8 cellular contexts compared by ENCODE assay signal in genomic region chr7:112414855-112415490, GRCh38. TPM values are rescaled to one million over a fixed set of nuclear protein-coding genes. Genes with fewer than 3 reads are reported as not detected.
DNase-seq lines count a peak whose midpoint lies in the region; ATAC-seq, FAIRE-seq and TF ChIP-seq lines count a peak whose summit lies in the region.

No MANE protein-coding gene starts in this region.

- H3K9me3 ChIP-seq in hepatocyte (ENCODE audit: low read depth): no peaks in the 10 kb centered on the region
- no peaks in the 10 kb centered on the region for H3K9me3 ChIP-seq in upper lobe of right lung

- H4K20me1 ChIP-seq in hepatocyte (ENCODE audit: insufficient read depth, poor library complexity, severe bottlenecking): no peaks in the 10 kb centered on the region

- no peak overlapping the region for H3K4me3 Mint-ChIP-seq in activated CD4-positive, alpha-beta T cell treated with anti-CD3 and anti-CD28 coated beads, Interleukin-2, amount 10 ng/mL, durations not matched to agents 24 days and 14 days
- no peak overlapping the region for H3K4me3 Mint-ChIP-seq in activated T-helper 2 cell treated with anti-CD3 and anti-CD28 coated beads, Interferon-gamma antibody, Interleukin-2, Interleukin-4, amounts not matched to agents 10 μg/mL and 5 μg/mL and 100 μg/mL, durations not matched to agents 14 hours and 24 hours and 36 hours (ENCODE audit: low read depth)

- DNase-seq in A172 (ENCODE audit: low spot score): peak; percentile 60
- DNase-seq in NCI-H1105 treated with DMSO at 0.1 percent for 48 hours (lab: John Stamatoyannopoulos, UW): peak; percentile 65
- DNase-seq in hepatocyte (ENCODE audit: low spot score): peak; percentile 65
- no peak for DNase-seq in upper lobe of right lung
- DNase-seq in activated CD4-positive, alpha-beta T cell treated with anti-CD3 and anti-CD28 coated beads, Interleukin-2, amount 10 ng/mL, durations not matched to agents 24 days and 14 days: no peak
- DNase-seq in activated T-helper 2 cell treated with anti-CD3 and anti-CD28 coated beads, Interferon-gamma antibody, Interleukin-2, Interleukin-4, amounts not matched to agents 10 μg/mL and 5 μg/mL and 100 μg/mL, durations not matched to agents 14 hours and 24 hours and 36 hours (ENCODE audit: low spot score): no peak

- no peak overlapping the region for H2AFZ ChIP-seq in hepatocyte

- H3K27ac Mint-ChIP-seq in activated CD4-positive, alpha-beta T cell treated with anti-CD3 and anti-CD28 coated beads, Interleukin-2, amount 10 ng/mL, durations not matched to agents 24 days and 14 days: no peak overlapping the region
- H3K27ac Mint-ChIP-seq in activated T-helper 2 cell treated with anti-CD3 and anti-CD28 coated beads, Interferon-gamma antibody, Interleukin-2, Interleukin-4, amounts not matched to agents 10 μg/mL and 5 μg/mL and 100 μg/mL, durations not matched to agents 14 hours and 24 hours and 36 hours: no peak overlapping the region

- WGBS in hepatocyte (ENCODE audit: low lambda C conversion rate, missing lambda C conversion rate): 7% methylated on average over 3 of the region's 3 CpGs

- no peaks in the 10 kb centered on the region for H3K27me3 ChIP-seq in hepatocyte
- H3K27me3 ChIP-seq in upper lobe of right lung: no peaks in the 10 kb centered on the region

- ATAC-seq in upper lobe of right lung: peak; percentile 81

- H3K4me1 Mint-ChIP-seq in activated CD4-positive, alpha-beta T cell treated with anti-CD3 and anti-CD28 coated beads, Interleukin-2, amount 10 ng/mL, durations not matched to agents 24 days and 14 days: peaks cover 5% of the 10 kb centered on the region
- peaks cover 1% of the 10 kb centered on the region for H3K4me1 Mint-ChIP-seq in activated T-helper 2 cell treated with anti-CD3 and anti-CD28 coated beads, Interferon-gamma antibody, Interleukin-2, Interleukin-4, amounts not matched to agents 10 μg/mL and 5 μg/mL and 100 μg/mL, durations not matched to agents 14 hours and 24 hours and 36 hours (ENCODE audit: low read depth)

- H3K36me3 Mint-ChIP-seq in activated CD4-positive, alpha-beta T cell treated with anti-CD3 and anti-CD28 coated beads, Interleukin-2, amount 10 ng/mL, durations not matched to agents 24 days and 14 days (ENCODE audit: low read depth): no peaks in the 10 kb centered on the region
- no peaks in the 10 kb centered on the region for H3K36me3 Mint-ChIP-seq in activated T-helper 2 cell treated with anti-CD3 and anti-CD28 coated beads, Interferon-gamma antibody, Interleukin-2, Interleukin-4, amounts not matched to agents 10 μg/mL and 5 μg/mL and 100 μg/mL, durations not matched to agents 14 hours and 24 hours and 36 hours (ENCODE audit: low read depth)

- H3K4me1 ChIP-seq in hepatocyte (ENCODE audit: insufficient read depth): no peaks in the 10 kb centered on the region
- H3K4me1 ChIP-seq in upper lobe of right lung: peaks cover 17% of the 10 kb centered on the region

- intact Hi-C loops in upper lobe of right lung (cut with DNase I): no loop called here
- intact Hi-C loops in activated CD4-positive, alpha-beta T cell treated with anti-CD3 and anti-CD28 coated beads, Interleukin-2, amount 10 ng/mL, durations not matched to agents 24 days and 14 days (cut with micrococcal nuclease): loop anchor here (5.0 kb wide), 1 partner anchor 663 kb away; no protein-coding TSS in a partner anchor
- intact Hi-C loops in activated T-helper 2 cell treated with anti-CD3 and anti-CD28 coated beads, Interferon-gamma antibody, Interleukin-2, Interleukin-4, amounts not matched to agents 10 μg/mL and 5 μg/mL and 100 μg/mL, durations not matched to agents 14 hours and 24 hours and 36 hours (cut with micrococcal nuclease): loop anchor here (2.0 to 5.0 kb wide), 2 partner anchors 16 to 668 kb away; no protein-coding TSS in a partner anchor

- peak; percentile 90 for FAIRE-seq in TTC549 (lab: Jason Lieb, UNC)

- H3K27ac ChIP-seq in hepatocyte (no peak overlapping the region), upper lobe of right lung (no peak overlapping the region)

- H3K9me3 Mint-ChIP-seq in activated CD4-positive, alpha-beta T cell treated with anti-CD3 and anti-CD28 coated beads, Interleukin-2, amount 10 ng/mL, durations not matched to agents 24 days and 14 days: peaks cover 3% of the 10 kb centered on the region
- no peaks in the 10 kb centered on the region for H3K9me3 Mint-ChIP-seq in activated T-helper 2 cell treated with anti-CD3 and anti-CD28 coated beads, Interferon-gamma antibody, Interleukin-2, Interleukin-4, amounts not matched to agents 10 μg/mL and 5 μg/mL and 100 μg/mL, durations not matched to agents 14 hours and 24 hours and 36 hours

- H3K27me3 Mint-ChIP-seq in activated CD4-positive, alpha-beta T cell treated with anti-CD3 and anti-CD28 coated beads, Interleukin-2, amount 10 ng/mL, durations not matched to agents 24 days and 14 days: peaks cover 29% of the 10 kb centered on the region
- peaks cover 11% of the 10 kb centered on the region for H3K27me3 Mint-ChIP-seq in activated T-helper 2 cell treated with anti-CD3 and anti-CD28 coated beads, Interferon-gamma antibody, Interleukin-2, Interleukin-4, amounts not matched to agents 10 μg/mL and 5 μg/mL and 100 μg/mL, durations not matched to agents 14 hours and 24 hours and 36 hours (ENCODE audit: low read depth)

- TF ChIP-seq CTCF in GM12873 (IDR thresholded peaks at IDR 0.05; ENCODE audit: insufficient read depth, low read depth, low read length, missing control alignments) (peak; percentile 60), hepatocyte (IDR thresholded peaks at IDR 0.05; ENCODE audit: poor library complexity) (peak; percentile 61), upper lobe of right lung (IDR thresholded peaks at IDR 0.05) (peak; percentile 60)

- H3K36me3 ChIP-seq in hepatocyte (replicated peaks; ENCODE audit: insufficient read depth, low read depth) (no peaks in the 10 kb centered on the region), upper lobe of right lung (no peaks in the 10 kb centered on the region)

- H3K4me2 ChIP-seq in hepatocyte: no peak overlapping the region

- no peaks in the 10 kb centered on the region for H3K79me2 ChIP-seq in hepatocyte

- H3K4me3 ChIP-seq in hepatocyte (no peak overlapping the region), upper lobe of right lung (no peak overlapping the region)

- H3K9me2 ChIP-seq in hepatocyte (replicated peaks; ENCODE audit: insufficient read depth): no peaks in the 10 kb centered on the region

RNA-seq across cellular contexts. Expression of gene IFRD1, which starts 35.3 kb away (rescaled TPM):
- 97.0 and 114 TPM in 2 replicates for total RNA-seq in A172 (2014; rRNA removed; shearing (Covaris generic))
- total RNA-seq in hepatocyte (83.7 and 114 TPM in 2 replicates), upper lobe of right lung (49.9 TPM)
- polyA plus RNA-seq in hepatocyte: 69.9 and 76.3 TPM in 2 replicates
- total RNA-seq in activated CD4-positive, alpha-beta T cell treated with anti-CD3 and anti-CD28 coated beads, Interleukin-2, amount 10 ng/mL, durations not matched to agents 24 days and 14 days: 70.7 and 72.8 TPM in 2 replicates
- 49.5 and 51.7 TPM in 2 replicates for total RNA-seq in activated T-helper 2 cell treated with anti-CD3 and anti-CD28 coated beads, Interferon-gamma antibody, Interleukin-2, Interleukin-4, amounts not matched to agents 10 μg/mL and 5 μg/mL and 100 μg/mL, durations not matched to agents 14 hours and 24 hours and 36 hours

Comparison
In these comparisons a context has a peak if more than half of its experiments do, and no peak if none do; other contexts are left out.
1. DNase-seq: peak in A172 (single experiment), NCI-H1105 treated with DMSO at 0.1 percent for 48 hours (single experiment) and hepatocyte (single experiment); none in upper lobe of right lung (single experiment), activated CD4-positive, alpha-beta T cell treated with anti-CD3 and anti-CD28 coated beads, Interleukin-2, amount 10 ng/mL, durations not matched to agents 24 days and 14 days (single experiment) and activated T-helper 2 cell treated with anti-CD3 and anti-CD28 coated beads, Interferon-gamma antibody, Interleukin-2, Interleukin-4, amounts not matched to agents 10 μg/mL and 5 μg/mL and 100 μg/mL, durations not matched to agents 14 hours and 24 hours and 36 hours (single experiment).
2. Peak in every context shown above with its lines, with median percentiles within 50 percentile points of each other: CTCF ChIP-seq.